ENCODE assay signal across 14 cellular contexts in the genomic region with DNA sequence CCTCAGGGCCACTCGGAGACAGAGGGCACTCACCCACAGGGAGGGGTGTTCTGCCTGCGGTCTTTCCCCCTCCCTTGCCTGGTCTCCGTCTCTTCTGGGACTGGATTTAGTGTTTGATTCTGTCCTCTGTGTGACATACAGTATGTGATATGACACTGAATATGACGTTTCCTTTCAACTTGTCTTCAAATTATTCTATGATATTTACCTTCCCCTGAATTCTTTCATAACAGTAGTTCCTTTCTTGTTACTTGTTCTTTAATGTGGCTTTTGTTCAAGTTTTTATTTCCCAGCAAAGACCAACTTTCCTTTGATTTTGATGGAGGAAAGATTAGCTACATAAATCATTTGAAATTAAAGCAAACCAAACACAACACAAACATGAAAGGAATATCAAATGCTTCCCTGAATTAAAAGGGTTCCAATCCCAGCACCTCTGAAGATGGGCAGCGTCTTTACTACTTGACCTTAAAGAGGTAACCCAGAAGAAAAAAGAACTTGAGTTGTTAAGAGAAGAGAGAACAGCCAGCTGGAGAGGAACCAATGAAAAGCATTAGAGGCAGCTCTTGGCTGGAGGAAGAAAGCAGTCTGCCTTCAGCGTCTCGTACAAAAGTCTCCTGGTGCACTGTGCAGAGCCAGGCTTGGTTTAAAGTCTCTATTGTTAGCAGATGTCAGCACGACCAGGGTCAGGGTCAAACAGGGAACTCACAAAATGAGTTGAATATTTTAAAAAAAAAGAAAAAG. TPM values are rescaled to one million over a fixed set of nuclear protein-coding genes. Genes with fewer than 3 reads are reported as not detected.
A peak's percentile ranks its signal among the peaks of the same experiment; 100 is the strongest.
DNase-seq lines count a peak whose midpoint lies in the region; ATAC-seq and TF ChIP-seq lines count a peak whose summit lies in the region.
"Had no signal": no experiment of that assay in that cellular context is flagged by ENCODE, and none has a peak within 500 bp of the region (broad histone marks: within the 10 kb centered on the region; RNA-seq: fewer than 3 reads in every experiment).

No MANE protein-coding gene starts in this region.

- CTCF ChIA-PET in activated CD4-positive, alpha-beta memory T cell treated with anti-CD3 and anti-CD28 coated beads, Interleukin-2, amount 10 ng/mL, durations not matched to agents 7 days and 5 days (lab: Charles Lee) = interaction anchor here (0.6 kb wide), 1 partner anchor 396 kb away, joined by 3 read pairs; no protein-coding TSS in a partner anchor

- H3K27me3 Mint-ChIP-seq in T-helper 17 cell (peaks cover 31% of the 10 kb centered on the region), osteocyte (ENCODE audit: unreplicated experiment) (peaks cover 4% of the 10 kb centered on the region)
- peaks cover 28% of the 10 kb centered on the region for H3K27me3 Mint-ChIP-seq in activated CD4-positive, alpha-beta memory T cell treated with anti-CD3 and anti-CD28 coated beads, Interleukin-2, amount 10 ng/mL, durations not matched to agents 7 days and 5 days

- POLR2A ChIA-PET in activated CD4-positive, alpha-beta memory T cell treated with anti-CD3 and anti-CD28 coated beads, Interleukin-2, amount 10 ng/mL, durations not matched to agents 7 days and 5 days (lab: Charles Lee) = interaction anchor here (0.7 to 1.0 kb wide), 2 partner anchors 9 to 18 kb away, joined by 4 read pairs; partner anchors contain the start of gene RHEB

- H3K4me3 Mint-ChIP-seq in T-helper 17 cell (no peak overlapping the region), osteocyte (ENCODE audit: unreplicated experiment) (no peak overlapping the region)
- no peak overlapping the region for H3K4me3 Mint-ChIP-seq in activated CD4-positive, alpha-beta memory T cell treated with anti-CD3 and anti-CD28 coated beads, Interleukin-2, amount 10 ng/mL, durations not matched to agents 7 days and 5 days
- H3K4me3 Mint-ChIP-seq: naive B cell; stimulated activated naive CD8-positive, alpha-beta T cell treated with anti-CD3 and anti-CD28 coated beads, Interleukin-15, amount 100 ng/mL, for 72 hours had no signal

- no peak for ATAC-seq in T-helper 17 cell
- ATAC-seq in GM21825 (IDR thresholded peaks at IDR 0.05; ENCODE audit: unreplicated experiment) = no peak
- ATAC-seq: stimulated activated naive CD8-positive, alpha-beta T cell treated with anti-CD3 and anti-CD28 coated beads, Interleukin-15, amount 100 ng/mL, for 72 hours had no signal

- H3K9me3 Mint-ChIP-seq in osteocyte (ENCODE audit: unreplicated experiment) = no peaks in the 10 kb centered on the region
- no peaks in the 10 kb centered on the region for H3K9me3 Mint-ChIP-seq in activated CD4-positive, alpha-beta memory T cell treated with anti-CD3 and anti-CD28 coated beads, Interleukin-2, amount 10 ng/mL, durations not matched to agents 7 days and 5 days
- H3K9me3 Mint-ChIP-seq: stimulated activated naive CD8-positive, alpha-beta T cell treated with anti-CD3 and anti-CD28 coated beads, Interleukin-15, amount 100 ng/mL, for 72 hours had no signal

- DNase-seq in Ammon's horn (ENCODE audit: low spot score) (peak; percentile 81), T-helper 17 cell (no peak), globus pallidus (ENCODE audit: low spot score) (peak; percentile 73), osteocyte (ENCODE audit: extremely low spot score, unreplicated experiment) (no peak), NCI-H2081 (lab: John Stamatoyannopoulos, UW) (no peak), NCI-H2081 treated with DMSO at 0.1 percent for 48 hours (lab: John Stamatoyannopoulos, UW) (no peak)
- DNase-seq in activated CD4-positive, alpha-beta memory T cell treated with anti-CD3 and anti-CD28 coated beads, Interleukin-2, amount 10 ng/mL, durations not matched to agents 7 days and 5 days = no peak
- DNase-seq: activated CD4-positive, CD25-positive, alpha-beta regulatory T cell; naive B cell; NCI-H510A treated with DMSO at 0.1 percent for 48 hours; stimulated activated CD4-positive, alpha-beta T cell treated with anti-CD3 and anti-CD28 coated beads, Interleukin-1b, Interleukin-23, amount 100 ng/mL, for 48 hours; stimulated activated naive CD8-positive, alpha-beta T cell treated with anti-CD3 and anti-CD28 coated beads, Interleukin-15, amount 100 ng/mL, for 72 hours had no signal

- TF ChIP-seq CTCF in osteocyte (IDR thresholded peaks at IDR 0.05) = no peak

- H3K27ac Mint-ChIP-seq in T-helper 17 cell = peak overlapping the region; percentile 27
- peak overlapping the region; percentile 31 for H3K27ac Mint-ChIP-seq in osteocyte (ENCODE audit: unreplicated experiment)
- H3K27ac Mint-ChIP-seq in activated CD4-positive, alpha-beta memory T cell treated with anti-CD3 and anti-CD28 coated beads, Interleukin-2, amount 10 ng/mL, durations not matched to agents 7 days and 5 days = no peak overlapping the region
- H3K27ac Mint-ChIP-seq: naive B cell had no signal

- peaks cover 8% of the 10 kb centered on the region for H3K4me1 Mint-ChIP-seq in T-helper 17 cell
- peaks cover 15% of the 10 kb centered on the region for H3K4me1 Mint-ChIP-seq in osteocyte (ENCODE audit: unreplicated experiment)
- H3K4me1 Mint-ChIP-seq in activated CD4-positive, alpha-beta memory T cell treated with anti-CD3 and anti-CD28 coated beads, Interleukin-2, amount 10 ng/mL, durations not matched to agents 7 days and 5 days = no peaks in the 10 kb centered on the region
- H3K4me1 Mint-ChIP-seq: naive B cell had no signal

- H3K9me3 ChIP-seq in T-helper 17 cell (ENCODE audit: control insufficient read depth, low read length, poor library complexity, severe bottlenecking) = peaks cover 2% of the 10 kb centered on the region
- H3K9me3 ChIP-seq: SJCRH30 had no signal

- no peaks in the 10 kb centered on the region for H3K36me3 Mint-ChIP-seq in T-helper 17 cell (ENCODE audit: low read depth)
- H3K36me3 Mint-ChIP-seq in osteocyte (ENCODE audit: unreplicated experiment) = no peaks in the 10 kb centered on the region
- no peaks in the 10 kb centered on the region for H3K36me3 Mint-ChIP-seq in activated CD4-positive, alpha-beta memory T cell treated with anti-CD3 and anti-CD28 coated beads, Interleukin-2, amount 10 ng/mL, durations not matched to agents 7 days and 5 days (ENCODE audit: low read depth)

RNA-seq across cellular contexts. Expression of gene RHEB, which starts 18.3 kb away (rescaled TPM):
- total RNA-seq in T-helper 17 cell (10 to 100 TPM; 62.5 to 71.1 TPM), osteocyte (97.2 and 97.7 TPM in 2 replicates)
- 10 to 100 TPM; 82.8 to 85.1 TPM for total RNA-seq in activated CD4-positive, alpha-beta memory T cell treated with anti-CD3 and anti-CD28 coated beads, Interleukin-2, amount 10 ng/mL, durations not matched to agents 7 days and 5 days

Comparison
In these comparisons a context has a peak if more than half of its experiments do, and no peak if none do; other contexts are left out.
1. DNase-seq: peak in Ammon's horn (single experiment) and globus pallidus (single experiment); none in T-helper 17 cell (0 of 3), osteocyte (single experiment), activated CD4-positive, alpha-beta memory T cell treated with anti-CD3 and anti-CD28 coated beads, Interleukin-2, amount 10 ng/mL, durations not matched to agents 7 days and 5 days (single experiment), NCI-H2081 (0 of 2) and NCI-H2081 treated with DMSO at 0.1 percent for 48 hours (single experiment).